8 cellular contexts compared by ENCODE assay signal in genomic region chr5:132437604-132438275, GRCh38. TPM values are rescaled to one million over a fixed set of nuclear protein-coding genes. Genes with fewer than 3 reads are reported as not detected.
DNase-seq lines count a peak whose midpoint lies in the region; ATAC-seq, FAIRE-seq and TF ChIP-seq lines count a peak whose summit lies in the region.

No MANE protein-coding gene starts in this region.

- FAIRE-seq in H1 (lab: Jason Lieb, UNC), result no peak

- H3K4me3 ChIP-seq in WERI-Rb-1 (ENCODE audit: low read depth, low read length) (no peak overlapping the region), H1 (ENCODE audit: extremely low read depth in 1 of 4, insufficient read depth in 2 of 4, low read depth in 3 of 4, low read length in 4 of 4) (no peak overlapping the region), upper lobe of right lung (no peak overlapping the region), PC-3 (ENCODE audit: low read length) (no peak overlapping the region)

- H4K5ac ChIP-seq in H1 (ENCODE audit: insufficient read length, low read depth, low read length), result no peak overlapping the region

- POLR2A ChIA-PET in H1 (lab: Charles Lee; ENCODE audit: partially characterized antibody) (interaction anchor here (1.2 to 3.8 kb wide), 6 partner anchors 10 to 52 kb away, joined by 3 to 11 read pairs (median 6); partner anchors contain the start of gene IRF1), PC-3 (lab: Charles Lee; ENCODE audit: unreplicated experiment) (interaction anchor here (0.6 kb wide), 1 partner anchor 54 kb away, joined by 3 read pairs; no protein-coding TSS in a partner anchor)
- POLR2A ChIA-PET in naive thymus-derived CD8-positive, alpha-beta T cell (lab: Charles Lee), result interaction anchor here (0.6 to 5.6 kb wide), 15 partner anchors 10 to 85 kb away, joined by 3 to 47 read pairs (median 7); partner anchors contain the start of gene IRF1

- H3K27me3 ChIP-seq in WERI-Rb-1 (ENCODE audit: insufficient read depth, low read depth, severe bottlenecking), result no peaks in the 10 kb centered on the region
- no peaks in the 10 kb centered on the region; a peak in 1 of 7 replicates for H3K27me3 ChIP-seq in H1 (replicated peaks in 1 of 4; ENCODE audit: control insufficient read depth in 3 of 4, extremely low read depth in 1 of 4, insufficient read depth in 3 of 4, low read length in 3 of 4)
- no peaks in the 10 kb centered on the region for H3K27me3 ChIP-seq in upper lobe of right lung
- no peaks in the 10 kb centered on the region for H3K27me3 ChIP-seq in PC-3 (ENCODE audit: low read length)

- 89% methylated on average over 2 of the region's 3 CpGs; no CpG with 5 or more reads in 1 of the 2 experiments for WGBS in H1 (ENCODE audit: extremely low coverage in 1 of 2, insufficient coverage in 1 of 2, insufficient read length in 1 of 2, insufficient replicate concordance in 2 of 2, low coverage in 1 of 2, low lambda C conversion rate in 2 of 2, missing lambda C conversion rate in 1 of 2), 2 experiments

- no peaks in the 10 kb centered on the region for H3K27me3 Mint-ChIP-seq in CD14-positive monocyte (ENCODE audit: low read depth in 3 of 3)
- no peaks in the 10 kb centered on the region for H3K27me3 Mint-ChIP-seq in naive thymus-derived CD8-positive, alpha-beta T cell

- peaks cover 25 to 26% of the 10 kb centered on the region in 2 donors for H3K36me3 Mint-ChIP-seq in CD14-positive monocyte
- H3K36me3 Mint-ChIP-seq in naive thymus-derived CD8-positive, alpha-beta T cell, result peaks cover 0 to 13% (median 11%) of the 10 kb centered on the region in 3 donors

- CTCF ChIA-PET in H1 (lab: Charles Lee; ENCODE audit: partially characterized antibody), result interaction anchor here (0.7 to 3.1 kb wide), 11 partner anchors 9 to 188 kb away, joined by 3 to 20 read pairs (median 4); no protein-coding TSS in a partner anchor
- CTCF ChIA-PET in PC-3 (lab: Charles Lee), result no interaction called here

- H3K79me1 ChIP-seq in H1 (ENCODE audit: low read depth, low read length), result no peaks in the 10 kb centered on the region

- peak overlapping the region; percentile 89 to 97 (median 96) for H3K27ac Mint-ChIP-seq in CD14-positive monocyte
- H3K27ac Mint-ChIP-seq in naive thymus-derived CD8-positive, alpha-beta T cell, result peak overlapping the region; percentile 84 to 94 (median 90)

- no peaks in the 10 kb centered on the region for H3K36me3 ChIP-seq in WERI-Rb-1
- H3K36me3 ChIP-seq in H1 (ENCODE audit: control insufficient read depth in 2 of 4, insufficient read depth in 4 of 4, low read length in 3 of 4), result no peaks in the 10 kb centered on the region
- H3K36me3 ChIP-seq in upper lobe of right lung, result no peaks in the 10 kb centered on the region
- H3K36me3 ChIP-seq in PC-3 (ENCODE audit: low read depth, low read length), result no peaks in the 10 kb centered on the region

- H3K9me3 ChIP-seq in WERI-Rb-1 (ENCODE audit: severe bottlenecking) (no peaks in the 10 kb centered on the region), H1 (ENCODE audit: insufficient read depth in 2 of 2, low read depth in 1 of 2, low read length in 1 of 2) (no peaks in the 10 kb centered on the region), upper lobe of right lung (no peaks in the 10 kb centered on the region), PC-3 (ENCODE audit: low read length) (no peaks in the 10 kb centered on the region)

- H3K4me1 Mint-ChIP-seq in CD14-positive monocyte, result peaks cover 82% of the 10 kb centered on the region
- peaks cover 47 to 95% (median 87%) of the 10 kb centered on the region in 4 donors for H3K4me1 Mint-ChIP-seq in naive thymus-derived CD8-positive, alpha-beta T cell

- TF ChIP-seq RAD21 in H1 (IDR thresholded peaks at IDR 0.05 in 1 of 2, conservative IDR thresholded peaks at IDR 0.05 in 1 of 2; ENCODE audit: low read depth in 2 of 2, low read length in 2 of 2), result no peak

- no peaks in the 10 kb centered on the region for H3K23me2 ChIP-seq in H1 (ENCODE audit: low read depth, low read length)

- H3K4me1 ChIP-seq in H1 (replicated peaks in 1 of 4; ENCODE audit: control insufficient read depth in 3 of 4, insufficient read depth in 4 of 4, low read length in 3 of 4) (peaks cover 0 to 7% (median 4%) of the 10 kb centered on the region in 4 experiments; a peak in 3 of 7 replicates), upper lobe of right lung (peaks cover 65% of the 10 kb centered on the region), PC-3 (ENCODE audit: insufficient read depth, low read length) (peaks cover 4% of the 10 kb centered on the region; the same call in 1 of the 2 replicates)

- peak; percentile 94 for ATAC-seq in GM19463 (IDR thresholded peaks at IDR 0.05; ENCODE audit: unreplicated experiment)
- peak; percentile 53 for ATAC-seq in HG03565 (IDR thresholded peaks at IDR 0.05; ENCODE audit: unreplicated experiment)
- peak; percentile 90 to 93 for ATAC-seq in naive thymus-derived CD8-positive, alpha-beta T cell
- peak; percentile 92 for ATAC-seq in upper lobe of right lung
- ATAC-seq in PC-3, result no peak; the same call in 1 of the 2 replicates

- DNase-seq in CD14-positive monocyte (ENCODE audit: low spot score), result peak; percentile 82
- DNase-seq in WERI-Rb-1, result peak; percentile 46
- no peak for DNase-seq in H1 (ENCODE audit: low read depth in 1 of 2, low spot score in 2 of 2)
- DNase-seq in naive thymus-derived CD8-positive, alpha-beta T cell, result peak; percentile 29 to 82 (median 52)
- peak; percentile 88 for DNase-seq in upper lobe of right lung
- no peak for DNase-seq in PC-3

- H2BK12ac ChIP-seq in H1 (ENCODE audit: low read depth, low read length), result no peak overlapping the region

- no peak overlapping the region for H3K18ac ChIP-seq in H1 (ENCODE audit: extremely low read depth, low read length)

- no peak overlapping the region for H4K91ac ChIP-seq in H1 (replicated peaks; ENCODE audit: insufficient read length, low read length)

- no peak overlapping the region for H3K4ac ChIP-seq in H1 (replicated peaks; ENCODE audit: insufficient read length, low read depth, low read length)

- H3F3A ChIP-seq in PC-3 (ENCODE audit: low read length, unreplicated experiment), result no peaks in the 10 kb centered on the region

- no peak overlapping the region for H2BK15ac ChIP-seq in H1 (ENCODE audit: low read length)

- TF ChIP-seq POLR2A in H1 (IDR thresholded peaks at IDR 0.05; ENCODE audit: control extremely low read depth in 1 of 2, low read depth in 2 of 2, low read length in 2 of 2), result no peak

- TF ChIP-seq EP300 in H1 (IDR thresholded peaks at IDR 0.05; ENCODE audit: borderline replicate concordance in 1 of 2, low read depth in 2 of 2, low read length in 2 of 2), result no peak

- H3K14ac ChIP-seq in H1 (ENCODE audit: insufficient read length), result no peak overlapping the region

- peak overlapping the region in 1 of 2 donors; percentile 47 for H3K4me3 Mint-ChIP-seq in CD14-positive monocyte
- H3K4me3 Mint-ChIP-seq in naive thymus-derived CD8-positive, alpha-beta T cell, result peak overlapping the region; percentile 38 to 77 (median 68)

- H3K9ac ChIP-seq in H1 (replicated peaks in 1 of 4; ENCODE audit: extremely low read depth in 1 of 4, low read depth in 3 of 4, low read length in 3 of 4), result no peak overlapping the region
- H3K9ac ChIP-seq in PC-3 (ENCODE audit: low read length), result no peak overlapping the region

- H3K27ac ChIP-seq in WERI-Rb-1 (no peak overlapping the region), H1 (ENCODE audit: low read depth, low read length) (no peak overlapping the region), upper lobe of right lung (peak overlapping the region; percentile 67), PC-3 (ENCODE audit: low read length) (no peak overlapping the region)

- H3K9me2 ChIP-seq in PC-3 (replicated peaks; ENCODE audit: low read length), result no peaks in the 10 kb centered on the region

- H3K9me3 Mint-ChIP-seq in CD14-positive monocyte, result no peaks in the 10 kb centered on the region
- H3K9me3 Mint-ChIP-seq in naive thymus-derived CD8-positive, alpha-beta T cell, result no peaks in the 10 kb centered on the region

- no TSS peak for BruUV-seq in PC-3 (replicated peaks; lab: Mats Ljungman, UMichigan)

- H4K8ac ChIP-seq in H1 (ENCODE audit: extremely low read depth, insufficient read depth, low read length), result no peak overlapping the region

- H3K4me2 ChIP-seq in H1 (ENCODE audit: insufficient read depth in 1 of 2, low read depth in 2 of 2, low read length in 2 of 2) (peak overlapping the region in 1 of 2 experiments; percentile 46; a peak in 2 of 4 replicates), PC-3 (ENCODE audit: low read length) (no peak overlapping the region)

- no peaks in the 10 kb centered on the region for H3K79me2 ChIP-seq in H1 (ENCODE audit: control insufficient read depth in 1 of 2, insufficient read depth in 2 of 2, low read length in 2 of 2)
- no peaks in the 10 kb centered on the region for H3K79me2 ChIP-seq in PC-3 (ENCODE audit: low read length)

- H3K56ac ChIP-seq in H1 (replicated peaks; ENCODE audit: insufficient read length, low read depth, low read length), result no peak overlapping the region

- no peaks in the 10 kb centered on the region for H4K20me1 ChIP-seq in H1 (replicated peaks in 1 of 2; ENCODE audit: control insufficient read depth in 1 of 2, insufficient read depth in 2 of 2, low read length in 2 of 2)
- no peaks in the 10 kb centered on the region for H4K20me1 ChIP-seq in PC-3 (ENCODE audit: low read length)

- intact Hi-C loops in CD14-positive monocyte (cut with micrococcal nuclease) (loop anchor here in 1 of 2 donors (2.0 kb wide), 1 partner anchor 19 kb away; no protein-coding TSS in a partner anchor), upper lobe of right lung (cut with DNase I) (no loop called here), PC-3 (cut with micrococcal nuclease) (no loop called here)

- H2AFZ ChIP-seq in H1 (ENCODE audit: low read length), result peak overlapping the region; percentile 85; the same call in 1 of the 2 replicates
- H2AFZ ChIP-seq in PC-3 (ENCODE audit: low read length), result no peak overlapping the region

- H2BK5ac ChIP-seq in H1 (ENCODE audit: low read depth, low read length), result no peak overlapping the region

- H2AK5ac ChIP-seq in H1 (ENCODE audit: low read depth, low read length), result no peak overlapping the region

- H2BK20ac ChIP-seq in H1 (ENCODE audit: low read length), result no peak overlapping the region

- TF ChIP-seq CTCF in CD14-positive monocyte (IDR thresholded peaks at IDR 0.05) (no peak), WERI-Rb-1 (IDR thresholded peaks at IDR 0.05; ENCODE audit: low read depth, low read length) (no peak), H1 (IDR thresholded peaks at IDR 0.05; ENCODE audit: control extremely low read depth in 1 of 3, insufficient read depth in 1 of 3, low read depth in 1 of 3, low read length in 3 of 3) (no peak), upper lobe of right lung (IDR thresholded peaks at IDR 0.05) (no peak), PC-3 (conservative IDR thresholded peaks at IDR 0.05; ENCODE audit: low read depth, low read length) (no peak)

- no peak overlapping the region for H2BK120ac ChIP-seq in H1 (replicated peaks; ENCODE audit: low read depth, low read length)

- no peak overlapping the region for H3K23ac ChIP-seq in H1 (ENCODE audit: insufficient read length)

RNA-seq across cellular contexts. Expression of gene IRF1, which starts 52.8 kb away (rescaled TPM):
- polyA plus RNA-seq in CD14-positive monocyte (100 to 1,000 TPM; 125 to 129 TPM), H1 (2011; rRNA removed) (2.9 and 4.0 TPM in 2 replicates)
- total RNA-seq in H1 (2021; fragmentation: NEBNext Ultra II Directional; extraction: Animal tissue kit (Norgen Biotek cat#: 25700)), result 8.5 TPM in 2 replicates
- 3.7 TPM for polyA plus RNA-seq in H1 (2011; cell fraction: cytosol; rRNA removed)
- polyA plus RNA-seq in H1 (2011; cell fraction: nucleus; rRNA removed), result 9.7 TPM
- polyA plus RNA-seq in H1 (2012, experiment 1 of 2), result 6.1 to 7.7 TPM (median 7.3 TPM) in 4 replicates
- 6.4 TPM for polyA plus RNA-seq in H1 (2012, experiment 2 of 2)
- 3.9 TPM for polyA plus RNA-seq in H1 (2013, experiment 1 of 2)
- polyA plus RNA-seq in H1 (2013, experiment 2 of 2), result 2.8 TPM
- 11.9 and 15.3 TPM in 2 replicates for polyA minus RNA-seq in H1 (2011; rRNA and poly(A)+ RNA removed)
- 5.3 TPM for polyA minus RNA-seq in H1 (2011; cell fraction: cytosol; rRNA and poly(A)+ RNA removed)
- 25.1 TPM for polyA minus RNA-seq in H1 (2011; cell fraction: nucleus; rRNA and poly(A)+ RNA removed)
- total RNA-seq in naive thymus-derived CD8-positive, alpha-beta T cell, result 100 to 1,000 TPM; 116 to 127 TPM
- polyA plus RNA-seq in naive thymus-derived CD8-positive, alpha-beta T cell, result 100 to 1,000 TPM; 108 to 218 (median 141) TPM
- total RNA-seq in upper lobe of right lung (59.5 TPM), PC-3 (2014; rRNA removed) (21.1 and 23.1 TPM in 2 replicates)

Comparison
In these comparisons a context has a peak if more than half of its experiments do, and no peak if none do; other contexts are left out.
1. DNase-seq: peak in CD14-positive monocyte (single experiment), WERI-Rb-1 (single experiment), naive thymus-derived CD8-positive, alpha-beta T cell (10 of 10) and upper lobe of right lung (single experiment); none in H1 (0 of 2) and PC-3 (single experiment).